In the genomic region with DNA sequence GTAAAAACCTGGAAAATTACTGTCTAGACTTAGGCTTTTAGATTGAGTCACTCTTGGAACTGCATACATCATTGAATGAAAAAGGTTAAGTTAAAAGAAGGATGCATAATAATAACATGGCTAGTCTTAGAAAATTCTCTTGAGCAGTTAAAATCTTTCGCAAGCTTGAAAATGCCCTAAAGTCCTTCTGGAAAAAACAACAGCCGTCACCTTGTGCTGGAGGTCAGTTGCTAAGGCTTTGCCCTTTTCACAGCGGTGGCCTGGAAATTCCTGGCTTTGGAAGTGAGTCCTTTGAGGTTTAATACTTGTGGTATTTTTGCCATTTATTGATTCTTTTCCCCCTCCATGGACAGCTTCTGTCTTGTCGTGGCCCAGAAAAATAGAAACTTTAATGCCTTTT, we compare ENCODE assay signal across 25 cellular contexts. TPM values are rescaled to one million over a fixed set of nuclear protein-coding genes. Genes with fewer than 3 reads are reported as not detected.
"Had no signal": no experiment of that assay in that cellular context is flagged by ENCODE, and none has a peak within 500 bp of the region (broad histone marks: within the 10 kb centered on the region; RNA-seq: fewer than 3 reads in every experiment).

No MANE protein-coding gene starts in this region.

- ATAC-seq: activated CD4-positive, alpha-beta T cell treated with anti-CD3 and anti-CD28 coated beads for 36 hours; activated T-cell treated with anti-CD3 and anti-CD28 coated beads, Interleukin-2, amount 50 U/mL, for 4 hours; esophagus mucosa; natural killer cell; WTC11 had no signal

- FAIRE-seq: frontal cortex had no signal

- H3K4me1 ChIP-seq: left ventricle myocardium inferior, spleen had no signal

- H3K27ac ChIP-seq: cardiac muscle cell, left ventricle myocardium inferior, ovary, spleen had no signal

- H3K9me3 Mint-ChIP-seq: activated T-cell treated with anti-CD3 and anti-CD28 coated beads, Interleukin-2, amount 50 U/mL, for 4 hours; natural killer cell had no signal

- H3K27ac Mint-ChIP-seq: activated CD4-positive, alpha-beta T cell treated with anti-CD3 and anti-CD28 coated beads for 36 hours; activated naive CD8-positive, alpha-beta T cell; activated T-helper 2 cell treated with anti-CD3 and anti-CD28 coated beads, Interferon-gamma antibody, Interleukin-2, Interleukin-4, amounts not matched to agents 10 μg/mL and 5 μg/mL and 100 μg/mL, durations not matched to agents 14 hours and 24 hours and 36 hours; dendritic cell treated with granulocyte-macrophage colony-stimulating factor and Interleukin-4, amounts not matched to agents 40 ng/mL and 50 ng/mL, for 4 days; natural killer cell; WTC11 had no signal

- H3K36me3 ChIP-seq: cardiac muscle cell, left ventricle myocardium inferior, ovary, spleen had no signal

- H3K9me3 ChIP-seq: left ventricle myocardium inferior, ovary had no signal

- H3K4me1 Mint-ChIP-seq: activated CD4-positive, alpha-beta T cell treated with anti-CD3 and anti-CD28 coated beads for 36 hours; natural killer cell; WTC11 had no signal

- H3K4me3 ChIP-seq: cardiac muscle cell, left ventricle myocardium inferior, ovary, spleen had no signal

- H3K4me3 Mint-ChIP-seq: activated CD4-positive, alpha-beta T cell treated with anti-CD3 and anti-CD28 coated beads for 36 hours; activated naive CD8-positive, alpha-beta T cell; activated T-cell treated with anti-CD3 and anti-CD28 coated beads, Interleukin-2, amount 50 U/mL, for 4 hours; dendritic cell treated with granulocyte-macrophage colony-stimulating factor and Interleukin-4, amounts not matched to agents 40 ng/mL and 50 ng/mL, for 4 days; natural killer cell; WTC11 had no signal

- H3K27me3 ChIP-seq: cardiac muscle cell, ovary had no signal

- H3K36me3 Mint-ChIP-seq: activated naive CD8-positive, alpha-beta T cell; natural killer cell had no signal

- DNase-seq: activated CD4-positive, alpha-beta T cell treated with anti-CD3 and anti-CD28 coated beads for 36 hours; activated CD4-positive, alpha-beta T cell treated with anti-CD3 and anti-CD28 coated beads, Interleukin-2, amount 50 U/mL, for 4 hours; activated CD8-positive, alpha-beta memory T cell treated with anti-CD3 and anti-CD28 coated beads, Interleukin-2, amount 50 U/mL, for 48 hours; activated naive CD4-positive, alpha-beta T cell; activated T-cell treated with anti-CD3 and anti-CD28 coated beads, Interleukin-2, amount 50 U/mL, for 4 hours; effector CD4-positive, alpha-beta T cell; hippocampal formation; left ventricle myocardium inferior; mammary epithelial cell; midbrain; natural killer cell; stimulated activated CD4-positive, alpha-beta T cell treated with anti-CD3 and anti-CD28 coated beads, Interleukin-4, amount 100 ng/mL, for 24 hours; stimulated activated naive CD4-positive, alpha-beta T cell treated with Interleukin-2 at 50 U/mL for 16 hours; T-helper 9 cell had no signal

RNA-seq across cellular contexts. Expression of gene FBLN1, which starts 17.4 kb away (rescaled TPM):
- total RNA-seq: activated CD4-positive, alpha-beta T cell treated with anti-CD3 and anti-CD28 coated beads for 36 hours; activated CD8-positive, alpha-beta memory T cell treated with anti-CD3 and anti-CD28 coated beads for 36 hours; activated T-helper 2 cell treated with anti-CD3 and anti-CD28 coated beads, Interferon-gamma antibody, Interleukin-2, Interleukin-4, amounts not matched to agents 10 μg/mL and 5 μg/mL and 100 μg/mL, durations not matched to agents 14 hours and 24 hours and 36 hours; T-helper 1 cell treated with Interleukin-12 subunit alpha and Interleukin-12 subunit beta and Interleukin-4 antibody, amounts not matched to agents 30 ng/mL and 1 ng/mL, for 36 hours had no signal
